ENCODE assay signal across 8 cellular contexts in the genomic region with DNA sequence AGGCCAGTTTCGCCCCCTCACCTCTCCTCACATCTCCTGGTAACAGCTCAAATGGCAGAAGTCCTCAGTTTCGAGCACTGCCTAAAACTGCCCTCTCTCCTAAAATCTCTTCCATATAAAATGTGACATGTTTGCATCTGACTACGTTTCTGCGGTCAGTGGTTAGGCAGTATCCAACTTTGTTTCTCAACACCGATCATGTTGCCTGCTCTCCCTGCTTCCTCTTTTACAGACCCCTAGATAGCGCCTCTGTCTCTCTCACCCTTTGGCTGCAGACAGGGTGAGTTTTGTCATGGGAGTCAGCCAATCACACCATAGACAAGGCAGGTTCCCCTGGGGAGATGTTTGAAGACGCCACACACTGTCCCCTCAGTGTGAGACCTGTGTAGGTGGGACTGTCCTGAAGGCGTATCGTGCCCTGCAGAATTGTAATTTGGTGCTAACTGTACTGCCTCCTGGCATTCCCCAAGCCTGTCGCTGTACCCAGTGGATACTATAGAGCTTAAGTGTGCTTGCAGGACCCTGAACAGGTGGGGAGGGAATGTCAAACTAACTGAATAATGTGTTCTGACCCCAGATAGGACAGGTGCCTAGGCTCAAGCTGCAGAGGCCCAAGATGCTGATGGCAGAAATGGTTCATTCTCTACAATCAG. TPM values are rescaled to one million over a fixed set of nuclear protein-coding genes. Genes with fewer than 3 reads are reported as not detected.
A peak's percentile ranks its signal among the peaks of the same experiment; 100 is the strongest.
DNase-seq lines count a peak whose midpoint lies in the region; TF ChIP-seq lines count a peak whose summit lies in the region.

No MANE protein-coding gene starts in this region.

- H3K9me3 Mint-ChIP-seq in brain = no peaks in the 10 kb centered on the region

- TF ChIP-seq CTCF in GM20000 (IDR thresholded peaks at IDR 0.05; ENCODE audit: extremely low read depth, missing control alignments) = no peak
- TF ChIP-seq CTCF in brain (conservative IDR thresholded peaks at IDR 0.05) = no peak
- TF ChIP-seq CTCF in testis (IDR thresholded peaks at IDR 0.05) = no peak

- H3K4me3 ChIP-seq in testis = peak overlapping the region; percentile 86 to 87

- DNase-seq in CD1c-positive myeloid dendritic cell (ENCODE audit: extremely low spot score) (peak; percentile 89), GM20000 (ENCODE audit: low spot score) (peak; percentile 66), HT-29 (ENCODE audit: low spot score) (peak; percentile 8), left kidney (ENCODE audit: low read depth, low spot score) (peak; percentile 10), testis (peak; percentile 26), DMS 273 treated with DMSO at 0.1 percent for 48 hours (lab: John Stamatoyannopoulos, UW) (no peak), posterior vena cava (ENCODE audit: low spot score) (no peak)

- H3K36me3 Mint-ChIP-seq in brain = peaks cover 5% of the 10 kb centered on the region

- TF ChIP-seq POLR2A in testis (IDR thresholded peaks at IDR 0.05) = no peak

- peaks cover 6% of the 10 kb centered on the region for H3K4me1 ChIP-seq in testis

- peaks cover 24% of the 10 kb centered on the region for H3K4me1 Mint-ChIP-seq in brain

- H3K27ac Mint-ChIP-seq in brain = peak overlapping the region; percentile 14 to 59 (median 24)

- H3K4me3 Mint-ChIP-seq in brain = peak overlapping the region; percentile 82 to 91 (median 83)

- H3K27ac ChIP-seq in testis = peak overlapping the region; percentile 73 to 83

- peaks cover 12% of the 10 kb centered on the region for H3K27me3 Mint-ChIP-seq in brain

- H3K27me3 ChIP-seq in testis = no peaks in the 10 kb centered on the region

- no peaks in the 10 kb centered on the region for H3K36me3 ChIP-seq in testis (ENCODE audit: low read depth, missing control alignments)

- no peaks in the 10 kb centered on the region for H3K9me3 ChIP-seq in testis

- 27 to 51% methylated on average over 10 of the region's 10 CpGs for WGBS in testis, 2 donors

- intact Hi-C loops in testis (cut with DNase I; ENCODE audit: low total_unique reads) = no loop called here
- intact Hi-C loops in posterior vena cava (cut with DNase I) = no loop called here

RNA-seq across cellular contexts. Expression of gene HEXB, which starts 1.1 kb away (rescaled TPM):
- 224 and 238 TPM in 2 replicates for total RNA-seq in HT-29 (2014; rRNA removed; shearing (Covaris generic))
- 33.4 TPM for polyA plus RNA-seq in brain (ENCODE audit: insufficient read depth, low read depth, low replicate concordance)
- 10 to 100 TPM; 44.6 to 82.5 TPM for total RNA-seq in testis
- polyA plus RNA-seq in testis (ENCODE audit: insufficient read depth, low read depth, low replicate concordance) = 59.5 TPM
- total RNA-seq in posterior vena cava = 100 to 1,000 TPM; 156 to 209 TPM

RNA-seq across cellular contexts. Expression of gene ENC1, which starts 45.6 kb away (rescaled TPM):
- total RNA-seq in HT-29 (2014; rRNA removed; shearing (Covaris generic)) = 397 and 427 TPM in 2 replicates
- polyA plus RNA-seq in brain (ENCODE audit: insufficient read depth, low read depth, low replicate concordance) (156 TPM), testis (ENCODE audit: insufficient read depth, low read depth, low replicate concordance) (28.3 TPM)
- total RNA-seq in testis (100 to 1,000 TPM in 1 of 2 donors, 10 to 100 TPM in 1; 89.7 to 153 TPM), posterior vena cava (10 to 100 TPM; 12.4 to 12.7 TPM)

Comparison
In these comparisons a context has a peak if more than half of its experiments do, and no peak if none do; other contexts are left out.
1. DNase-seq: peak in CD1c-positive myeloid dendritic cell (single experiment), GM20000 (single experiment), HT-29 (single experiment), left kidney (single experiment) and testis (single experiment); none in DMS 273 treated with DMSO at 0.1 percent for 48 hours (single experiment) and posterior vena cava (single experiment).
2. RNA of gene ENC1, which starts 45.6 kb away (total RNA-seq): 397 to 427 TPM in HT-29 and 89.7 to 153 TPM in testis; 12.4 to 12.7 TPM in posterior vena cava; every median in the first group is over 4 times any median in the second.